ENCODE assay signal across 8 cellular contexts in the genomic region with DNA sequence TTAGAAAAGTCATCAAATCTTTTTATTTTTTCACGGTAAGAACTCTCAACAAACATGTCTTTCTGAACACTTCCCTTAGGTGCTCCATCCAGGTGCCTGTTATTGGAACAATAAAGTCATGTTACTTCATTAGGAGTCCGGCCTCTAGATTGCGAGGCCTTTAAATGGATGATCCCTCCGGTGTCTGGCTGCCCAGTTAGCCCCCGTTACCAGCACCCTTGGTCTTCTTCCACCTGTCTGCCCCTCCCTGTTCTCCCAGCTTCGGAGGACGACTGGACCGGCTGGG. TPM values are rescaled to one million over a fixed set of nuclear protein-coding genes. Genes with fewer than 3 reads are reported as not detected.
A peak's percentile ranks its signal among the peaks of the same experiment; 100 is the strongest.
DNase-seq lines count a peak whose midpoint lies in the region; ATAC-seq and TF ChIP-seq lines count a peak whose summit lies in the region.

No MANE protein-coding gene starts in this region.

- TF ChIP-seq CTCF in cardiac muscle cell (IDR thresholded peaks at IDR 0.05; ENCODE audit: low read depth, low read length) (no peak), ascending aorta (IDR thresholded peaks at IDR 0.05) (no peak), lung (IDR thresholded peaks at IDR 0.05; ENCODE audit: control extremely low read depth, extremely low read depth) (no peak), upper lobe of left lung (IDR thresholded peaks at IDR 0.05) (no peak)

- H3K9me3 ChIP-seq in cardiac muscle cell (ENCODE audit: low read depth) (no peaks in the 10 kb centered on the region), ascending aorta (no peaks in the 10 kb centered on the region), lung (ENCODE audit: control insufficient read depth in 2 of 2, insufficient read depth in 1 of 2, low read length in 1 of 2) (no peaks in the 10 kb centered on the region), upper lobe of left lung (no peaks in the 10 kb centered on the region)

- H3K27me3 ChIP-seq in cardiac muscle cell (no peaks in the 10 kb centered on the region), ascending aorta (no peaks in the 10 kb centered on the region), lung (ENCODE audit: control insufficient read depth, insufficient read depth) (no peaks in the 10 kb centered on the region), upper lobe of left lung (no peaks in the 10 kb centered on the region)

- H3K27ac ChIP-seq in cardiac muscle cell = peak overlapping the region; percentile 82
- peak overlapping the region; percentile 77 to 83 for H3K27ac ChIP-seq in ascending aorta
- H3K27ac ChIP-seq in lung (ENCODE audit: low read depth in 1 of 2, low read length in 1 of 2) = peak overlapping the region; percentile 76 to 87
- peak overlapping the region; percentile 81 to 94 (median 92) for H3K27ac ChIP-seq in upper lobe of left lung

- H3K4me3 ChIP-seq in cardiac muscle cell (peak overlapping the region; percentile 51), ascending aorta (peak overlapping the region; percentile 69 to 88), lung (peak overlapping the region; percentile 66), upper lobe of left lung (peak overlapping the region; percentile 57 to 99 (median 78))

- no peak for TF ChIP-seq EP300 in upper lobe of left lung (IDR thresholded peaks at IDR 0.05)

- no peak for ATAC-seq in left cardiac atrium
- peak; percentile 5 for ATAC-seq in lung (ENCODE audit: insufficient read depth, low FRiP score)
- no peak for ATAC-seq in upper lobe of left lung (ENCODE audit: low FRiP score in 2 of 2)
- ATAC-seq in HG02588 (IDR thresholded peaks at IDR 0.05; ENCODE audit: unreplicated experiment) = no peak

- DNase-seq in cardiac muscle cell (ENCODE audit: low read depth in 1 of 2, low spot score in 1 of 2) (no peak), left cardiac atrium (no peak), ascending aorta (ENCODE audit: low spot score in 2 of 2) (no peak), lung (ENCODE audit: low spot score) (no peak), upper lobe of left lung (no peak), MV-4-11 (lab: John Stamatoyannopoulos, UW) (no peak), SHP77 (lab: John Stamatoyannopoulos, UW) (no peak)

- WGBS in lung, 2 donors = 1 to 4% methylated on average over 8 of the region's 8 CpGs
- 2% methylated on average over 4 to 8 of the region's 8 CpGs for WGBS in upper lobe of left lung, 2 donors

- no peak for TF ChIP-seq POLR2A in upper lobe of left lung (IDR thresholded peaks at IDR 0.05)

- peaks cover 20% of the 10 kb centered on the region for H3K36me3 ChIP-seq in cardiac muscle cell
- peaks cover 20 to 22% of the 10 kb centered on the region in 2 donors for H3K36me3 ChIP-seq in ascending aorta
- H3K36me3 ChIP-seq in lung (ENCODE audit: control insufficient read depth in 2 of 2, insufficient read depth in 2 of 2, low read length in 2 of 2) = peaks cover 8 to 14% of the 10 kb centered on the region in 2 donors
- H3K36me3 ChIP-seq in upper lobe of left lung = peaks cover 16 to 26% (median 21%) of the 10 kb centered on the region in 4 donors

- H3K4me1 ChIP-seq in cardiac muscle cell (ENCODE audit: low read depth) (peaks cover 10% of the 10 kb centered on the region), ascending aorta (peaks cover 0 to 13% of the 10 kb centered on the region in 2 donors), lung (ENCODE audit: control insufficient read depth in 2 of 2, insufficient read depth in 2 of 2, low read length in 2 of 2) (peaks cover 0 to 3% of the 10 kb centered on the region in 2 donors), upper lobe of left lung (peaks cover 16 to 28% (median 19%) of the 10 kb centered on the region in 4 donors)

- intact Hi-C loops in left cardiac atrium (cut with DNase I) (loop anchor here in 1 of 2 donors (10.0 kb wide), 2 partner anchors 59 to 109 kb away; a partner anchor contains a TSS), ascending aorta (cut with DNase I) (loop anchor here (1.0 kb wide), 3 partner anchors 13 to 61 kb away; a partner anchor contains a TSS)

RNA-seq across cellular contexts. Expression of a gene that starts 0.6 kb away (rescaled TPM):
- total RNA-seq in cardiac muscle cell (166 and 235 TPM in 2 replicates), left cardiac atrium (10 to 100 TPM; 60.4 to 83.9 TPM), ascending aorta (101 TPM), lung (10 to 100 TPM; 80.2 to 81.3 TPM), upper lobe of left lung (100 to 1,000 TPM in 1 of 6 donors, 10 to 100 TPM in 5; 36.7 to 103 (median 70.7) TPM)
- polyA plus RNA-seq in cardiac muscle cell (132 and 189 TPM in 2 replicates), lung (100 to 1,000 TPM in 1 of 2 donors, 10 to 100 TPM in 1; 97.6 to 137 TPM)

RNA-seq across cellular contexts. Expression of a gene that starts 12.7 kb away (rescaled TPM):
- 1,416 and 2,307 TPM in 2 replicates for total RNA-seq in cardiac muscle cell
- polyA plus RNA-seq in cardiac muscle cell = 2,144 and 2,427 TPM in 2 replicates
- total RNA-seq in left cardiac atrium = 1,000 to 10,000 TPM; 2,192 to 2,337 TPM
- total RNA-seq in ascending aorta = 1,819 TPM
- total RNA-seq in lung = 1,000 to 10,000 TPM; 1,569 to 3,132 TPM
- 1,000 to 10,000 TPM; 4,690 to 5,737 TPM for polyA plus RNA-seq in lung
- 1,000 to 10,000 TPM; 1,377 to 3,349 (median 3,110) TPM for total RNA-seq in upper lobe of left lung

RNA-seq across cellular contexts. Expression of a gene that starts 14.3 kb away (rescaled TPM):
- total RNA-seq in cardiac muscle cell (5.4 and 7.5 TPM in 2 replicates), left cardiac atrium (1 to 10 TPM; 6.6 to 7.6 TPM), ascending aorta (11.1 TPM), lung (1 to 10 TPM; 2.5 to 7.9 TPM), upper lobe of left lung (10 to 100 TPM in 2 of 6 donors, 1 to 10 TPM in 4; 2.1 to 22.0 (median 6.4) TPM)
- polyA plus RNA-seq in cardiac muscle cell (7.2 and 10.6 TPM in 2 replicates), lung (1 to 10 TPM; 3.1 to 3.5 TPM)

RNA-seq across cellular contexts. Expression of a gene that starts 23.8 kb away (rescaled TPM):
- total RNA-seq in cardiac muscle cell = 22.0 and 26.6 TPM in 2 replicates
- polyA plus RNA-seq in cardiac muscle cell = 10.5 and 21.0 TPM in 2 replicates
- 1 to 10 TPM; 5.2 TPM for total RNA-seq in left cardiac atrium
- 3.2 TPM for total RNA-seq in ascending aorta
- total RNA-seq in lung = 100 to 1,000 TPM in 1 of 2 donors, 10 to 100 TPM in 1; 67.9 to 191 TPM
- polyA plus RNA-seq in lung = 10 to 100 TPM; 31.4 to 52.3 TPM
- 100 to 1,000 TPM in 3 of 6 donors, 10 to 100 TPM in 3; 56.8 to 171 (median 101) TPM for total RNA-seq in upper lobe of left lung

RNA-seq across cellular contexts. Expression of a gene that starts 24.3 kb away (rescaled TPM):
- total RNA-seq in cardiac muscle cell (103 and 107 TPM in 2 replicates), left cardiac atrium (10 to 100 TPM; 54.1 to 63.9 TPM), ascending aorta (119 TPM), lung (100 to 1,000 TPM in 1 of 2 donors, 10 to 100 TPM in 1; 57.4 to 131 TPM), upper lobe of left lung (100 to 1,000 TPM in 5 of 6 donors, 10 to 100 TPM in 1; 73.9 to 132 (median 112) TPM)
- polyA plus RNA-seq in cardiac muscle cell (52.0 and 70.6 TPM in 2 replicates), lung (10 to 100 TPM; 23.5 to 71.0 TPM)
